In genomic region chr17:21282231-21282630, GRCh38 we compare ENCODE assay signal across 9 cellular contexts. TPM values are rescaled to one million over a fixed set of nuclear protein-coding genes. Genes with fewer than 3 reads are reported as not detected.
DNase-seq lines count a peak whose midpoint lies in the region; ATAC-seq and TF ChIP-seq lines count a peak whose summit lies in the region.
"Had no signal": no experiment of that assay in that cellular context is flagged by ENCODE, and none has a peak within 500 bp of the region (broad histone marks: within the 10 kb centered on the region; RNA-seq: fewer than 3 reads in every experiment).

No MANE protein-coding gene starts in this region.

- intact Hi-C loops in CD4-positive, alpha-beta T cell (cut with DNase I, micrococcal nuclease): loop anchor here (5.0 to 10.0 kb wide), 3 partner anchors 40 to 1127 kb away; no protein-coding TSS in a partner anchor

- ATAC-seq in CD4-positive, alpha-beta T cell (ENCODE audit: poor library complexity): no peak
- no peak for ATAC-seq in HG02623 (IDR thresholded peaks at IDR 0.05; ENCODE audit: unreplicated experiment)

- peaks cover 56% of the 10 kb centered on the region for H3K4me1 Mint-ChIP-seq in CD4-positive, alpha-beta T cell (ENCODE audit: low read depth)
- peaks cover 39% of the 10 kb centered on the region for H3K4me1 Mint-ChIP-seq in osteocyte (ENCODE audit: unreplicated experiment)

- no peak overlapping the region for H3K27ac ChIP-seq in CD4-positive, alpha-beta T cell (ENCODE audit: low read depth, low read length)
- H3K27ac ChIP-seq in epithelial cell of prostate: no peak overlapping the region

- H3K36me3 ChIP-seq in MG63: peaks cover 5% of the 10 kb centered on the region

- H3K27me3 ChIP-seq in CD4-positive, alpha-beta T cell (ENCODE audit: control insufficient read depth, insufficient read depth, low read length): no peaks in the 10 kb centered on the region
- H3K27me3 ChIP-seq in MG63: no peaks in the 10 kb centered on the region

- peak overlapping the region; percentile 98 for H3K27ac Mint-ChIP-seq in CD4-positive, alpha-beta T cell
- H3K27ac Mint-ChIP-seq in osteocyte (ENCODE audit: unreplicated experiment): peak overlapping the region; percentile 95

- no peak for DNase-seq in CD4-positive, alpha-beta T cell
- DNase-seq in MG63 (peak; percentile 92), epithelial cell of prostate (ENCODE audit: low read depth, low spot score) (peak; percentile 65), osteocyte (ENCODE audit: extremely low spot score, unreplicated experiment) (peak; percentile 86), mucosa of gallbladder (ENCODE audit: low spot score) (no peak), midbrain (lab: John Stamatoyannopoulos, UW) (no peak)
- DNase-seq in stimulated activated CD4-positive, alpha-beta T cell treated with anti-CD3 and anti-CD28 coated beads, Interleukin-15, amount 100 ng/mL, for 24 hours: no peak
- DNase-seq: stimulated activated CD4-positive, alpha-beta T cell treated with anti-CD3 and anti-CD28 coated beads, Interleukin-2, amount 100 ng/mL, for 48 hours had no signal

- CTCF ChIA-PET in CD4-positive, alpha-beta T cell (lab: Charles Lee): no interaction called here

- H3K9me3 ChIP-seq in CD4-positive, alpha-beta T cell (ENCODE audit: control insufficient read depth, low read length): no peaks in the 10 kb centered on the region
- no peaks in the 10 kb centered on the region for H3K9me3 ChIP-seq in MG63

- H3K4me3 Mint-ChIP-seq in CD4-positive, alpha-beta T cell: peak overlapping the region; percentile 88
- H3K4me3 Mint-ChIP-seq in osteocyte (ENCODE audit: unreplicated experiment): peak overlapping the region; percentile 60

- TF ChIP-seq CTCF in CD4-positive, alpha-beta T cell (IDR thresholded peaks at IDR 0.05): no peak
- TF ChIP-seq CTCF in osteocyte (IDR thresholded peaks at IDR 0.05): no peak

- no peaks in the 10 kb centered on the region for H3K9me3 Mint-ChIP-seq in CD4-positive, alpha-beta T cell
- H3K9me3 Mint-ChIP-seq in osteocyte (ENCODE audit: unreplicated experiment): no peaks in the 10 kb centered on the region

- H3K36me3 Mint-ChIP-seq in CD4-positive, alpha-beta T cell (ENCODE audit: low read depth): peaks cover 4% of the 10 kb centered on the region
- H3K36me3 Mint-ChIP-seq in osteocyte (ENCODE audit: unreplicated experiment): no peaks in the 10 kb centered on the region

- no peaks in the 10 kb centered on the region for H3K27me3 Mint-ChIP-seq in CD4-positive, alpha-beta T cell
- H3K27me3 Mint-ChIP-seq in osteocyte (ENCODE audit: unreplicated experiment): no peaks in the 10 kb centered on the region

- POLR2A ChIA-PET in CD4-positive, alpha-beta T cell (lab: Charles Lee): no interaction called here

- no peak overlapping the region for H3K4me3 ChIP-seq in MG63

RNA-seq across cellular contexts. Expression of gene MAP2K3, which starts 2.3 kb away (rescaled TPM):
- total RNA-seq in CD4-positive, alpha-beta T cell: 10 to 100 TPM; 36.8 to 38.5 TPM
- total RNA-seq in MG63 (2014; rRNA removed; shearing (Covaris generic); ENCODE audit: low replicate concordance): 33.2 and 42.1 TPM in 2 replicates
- total RNA-seq in osteocyte (33.1 and 36.2 TPM in 2 replicates), mucosa of gallbladder (74.0 TPM)

RNA-seq across cellular contexts. Expression of gene NATD1, which starts 29.0 kb away (rescaled TPM):
- 1 to 10 TPM; 5.9 to 6.1 TPM for total RNA-seq in CD4-positive, alpha-beta T cell
- total RNA-seq in MG63 (2014; rRNA removed; shearing (Covaris generic); ENCODE audit: low replicate concordance): 0.36 TPM in 1 of 2 replicates, not detected in the other
- 18.5 and 18.8 TPM in 2 replicates for total RNA-seq in osteocyte
- 20.6 TPM for total RNA-seq in mucosa of gallbladder

Comparison
In these comparisons a context has a peak if more than half of its experiments do, and no peak if none do; other contexts are left out.
1. DNase-seq: peak in MG63 (single experiment), epithelial cell of prostate (single experiment) and osteocyte (single experiment); none in CD4-positive, alpha-beta T cell (0 of 10), stimulated activated CD4-positive, alpha-beta T cell treated with anti-CD3 and anti-CD28 coated beads, Interleukin-15, amount 100 ng/mL, for 24 hours (single experiment), mucosa of gallbladder (single experiment) and midbrain (single experiment).